25 cellular contexts compared by ENCODE assay signal in genomic region chr1:44857446-44857845, GRCh38. TPM values are rescaled to one million over a fixed set of nuclear protein-coding genes. Genes with fewer than 3 reads are reported as not detected.
"Had no signal": no experiment of that assay in that cellular context is flagged by ENCODE, and none has a peak within 500 bp of the region (broad histone marks: within the 10 kb centered on the region; RNA-seq: fewer than 3 reads in every experiment).

No MANE protein-coding gene starts in this region.

- H3K4me1 ChIP-seq: esophagus squamous epithelium, lower lobe of right lung had no signal

- H3K27me3 ChIP-seq: dorsolateral prefrontal cortex, esophagus squamous epithelium, gastrocnemius medialis, heart right ventricle, left lung had no signal

- DNase-seq: dermis blood vessel endothelial cell; dorsolateral prefrontal cortex; effector CD4-positive, alpha-beta T cell; effector memory CD8-positive, alpha-beta T cell; endodermal cell; esophagus squamous epithelium; foreskin fibroblast; foreskin melanocyte; gastrocnemius medialis; glutamatergic neuron; head of caudate nucleus; heart right ventricle; hippocampal formation; left cardiac atrium; left lung; left ventricle myocardium superior; lower lobe of right lung; mesendoderm; mucosa of descending colon; naive B cell had no signal

- H3K4me3 ChIP-seq: coronary artery, dorsolateral prefrontal cortex, esophagus squamous epithelium, gastrocnemius medialis, heart right ventricle, left lung, lower lobe of right lung, mucosa of descending colon had no signal

- H3K27ac ChIP-seq: coronary artery, dorsolateral prefrontal cortex, epithelial cell of prostate, esophagus squamous epithelium, gastrocnemius medialis, heart right ventricle, left lung, lower lobe of right lung had no signal

- H3K9me3 ChIP-seq: esophagus squamous epithelium, gastrocnemius medialis, heart right ventricle, left lung, lower lobe of right lung, mucosa of descending colon had no signal

- ATAC-seq: effector memory CD8-positive, alpha-beta T cell; esophagus mucosa; gastrocnemius medialis; heart right ventricle; left cardiac atrium; left lung; left ventricle myocardium superior; lower lobe of right lung; mucosa of descending colon had no signal

RNA-seq across cellular contexts. Expression of gene DYNLT4, which starts 50.3 kb away (rescaled TPM):
- total RNA-seq: dermis blood vessel endothelial cell, esophagus mucosa, esophagus squamous epithelium, gastrocnemius medialis, myocyte had no signal
- polyA plus RNA-seq: keratinocyte had no signal
